16 cellular contexts compared by ENCODE assay signal in the genomic region with DNA sequence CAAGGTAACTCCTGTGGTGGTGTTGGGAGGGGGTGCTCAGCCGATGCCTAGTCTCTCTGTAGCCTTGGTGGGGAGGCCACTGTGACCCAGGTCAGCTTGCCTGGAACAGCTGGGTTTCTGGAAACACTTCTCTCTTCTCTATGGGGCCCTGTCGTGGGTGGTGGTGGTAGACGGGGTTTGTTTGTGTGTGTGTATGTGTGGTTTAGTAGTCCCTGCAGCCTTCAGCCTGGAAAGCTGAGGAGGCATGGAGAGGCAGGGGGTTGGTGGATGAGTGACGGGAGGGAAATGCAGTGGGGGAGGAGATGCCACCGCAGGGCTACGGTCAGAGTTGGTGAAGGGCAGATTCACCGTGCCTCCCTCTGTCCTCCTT. TPM values are rescaled to one million over a fixed set of nuclear protein-coding genes. Genes with fewer than 3 reads are reported as not detected.
DNase-seq lines count a peak whose midpoint lies in the region; ATAC-seq and TF ChIP-seq lines count a peak whose summit lies in the region.
"Had no signal": no experiment of that assay in that cellular context is flagged by ENCODE, and none has a peak within 500 bp of the region (broad histone marks: within the 10 kb centered on the region; RNA-seq: fewer than 3 reads in every experiment).

No MANE protein-coding gene starts in this region.

- H3K4me1 Mint-ChIP-seq in CD14-positive monocyte = peaks cover 20% of the 10 kb centered on the region
- H3K4me1 Mint-ChIP-seq in WTC11 = peaks cover 27% of the 10 kb centered on the region
- H3K4me1 Mint-ChIP-seq in nephron = peaks cover 45% of the 10 kb centered on the region
- peaks cover 7% of the 10 kb centered on the region for H3K4me1 Mint-ChIP-seq in activated T-helper 2 cell treated with anti-CD3 and anti-CD28 coated beads, Interferon-gamma antibody, Interleukin-2, Interleukin-4, amounts not matched to agents 10 μg/mL and 5 μg/mL and 100 μg/mL, durations not matched to agents 14 hours and 24 hours and 36 hours (ENCODE audit: low read depth)
- H3K4me1 Mint-ChIP-seq: CD4-positive, alpha-beta memory T cell had no signal

- DNase-seq in CD14-positive monocyte (ENCODE audit: low spot score) = peak; percentile 12
- peak; percentile 4 for DNase-seq in WTC11 (ENCODE audit: low spot score)
- peak; percentile 34 for DNase-seq in sigmoid colon
- no peak for DNase-seq in activated T-helper 2 cell treated with anti-CD3 and anti-CD28 coated beads, Interferon-gamma antibody, Interleukin-2, Interleukin-4, amounts not matched to agents 10 μg/mL and 5 μg/mL and 100 μg/mL, durations not matched to agents 14 hours and 24 hours and 36 hours (ENCODE audit: low spot score)
- DNase-seq in MG63 = no peak
- no peak for DNase-seq in NCI-H187 treated with DMSO at 0.1 percent for 48 hours (lab: John Stamatoyannopoulos, UW)
- DNase-seq: ACHN; CD4-positive, alpha-beta memory T cell; DMS153; DND-41; GDM1; GOT3; H9 had no signal

- no peaks in the 10 kb centered on the region for H3K9me3 ChIP-seq in sigmoid colon
- no peaks in the 10 kb centered on the region for H3K9me3 ChIP-seq in MG63
- H3K9me3 ChIP-seq: BLaER1 treated with 17β-estradiol and CSF1 and Interleukin-3, amounts not matched to agents 10 nM and 100 nM had no signal

- CTCF ChIA-PET in WTC11 (lab: Charles Lee) = interaction anchor here (0.8 to 6.1 kb wide), 7 partner anchors 9 to 302 kb away, joined by 3 to 67 read pairs (median 6); partner anchors contain the start of gene VEGFA

- 78 to 83% methylated on average over 7 of the region's 7 CpGs for WGBS in sigmoid colon, 2 donors

- H3K27me3 ChIP-seq in sigmoid colon (no peaks in the 10 kb centered on the region), MG63 (no peaks in the 10 kb centered on the region)
- H3K27me3 ChIP-seq: BLaER1 treated with 17β-estradiol and CSF1 and Interleukin-3, amounts not matched to agents 10 nM and 100 nM had no signal

- H3K4me3 ChIP-seq in sigmoid colon (no peak overlapping the region), MG63 (no peak overlapping the region)
- H3K4me3 ChIP-seq: BLaER1 treated with 17β-estradiol and CSF1 and Interleukin-3, amounts not matched to agents 10 nM and 100 nM had no signal

- H3K36me3 Mint-ChIP-seq in CD14-positive monocyte (no peaks in the 10 kb centered on the region), WTC11 (no peaks in the 10 kb centered on the region), nephron (ENCODE audit: low read depth) (no peaks in the 10 kb centered on the region)
- no peaks in the 10 kb centered on the region for H3K36me3 Mint-ChIP-seq in activated T-helper 2 cell treated with anti-CD3 and anti-CD28 coated beads, Interferon-gamma antibody, Interleukin-2, Interleukin-4, amounts not matched to agents 10 μg/mL and 5 μg/mL and 100 μg/mL, durations not matched to agents 14 hours and 24 hours and 36 hours (ENCODE audit: low read depth)
- H3K36me3 Mint-ChIP-seq: CD4-positive, alpha-beta memory T cell had no signal

- TF ChIP-seq CTCF in CD14-positive monocyte (IDR thresholded peaks at IDR 0.05) (no peak), WTC11 (IDR thresholded peaks at IDR 0.05) (no peak), nephron (IDR thresholded peaks at IDR 0.05; ENCODE audit: unreplicated experiment in 3 of 3) (no peak), sigmoid colon (IDR thresholded peaks at IDR 0.05) (no peak)

- no peaks in the 10 kb centered on the region for H3K4me1 ChIP-seq in sigmoid colon

- TF ChIP-seq POLR2A in sigmoid colon (IDR thresholded peaks at IDR 0.05) = no peak

- intact Hi-C loops in CD14-positive monocyte (cut with micrococcal nuclease) = loop anchor here in 1 of 2 donors (5.0 kb wide), 1 partner anchor 93 kb away; no protein-coding TSS in a partner anchor
- intact Hi-C loops in sigmoid colon (cut with DNase I) = no loop called here
- intact Hi-C loops in activated T-helper 2 cell treated with anti-CD3 and anti-CD28 coated beads, Interferon-gamma antibody, Interleukin-2, Interleukin-4, amounts not matched to agents 10 μg/mL and 5 μg/mL and 100 μg/mL, durations not matched to agents 14 hours and 24 hours and 36 hours (cut with micrococcal nuclease) = no loop called here

- H3K4me3 Mint-ChIP-seq in CD14-positive monocyte = peak overlapping the region in 1 of 2 donors; percentile 17
- no peak overlapping the region for H3K4me3 Mint-ChIP-seq in WTC11
- peak overlapping the region in 2 of 3 experiments; percentile 6 to 18 for H3K4me3 Mint-ChIP-seq in nephron
- H3K4me3 Mint-ChIP-seq in activated T-helper 2 cell treated with anti-CD3 and anti-CD28 coated beads, Interferon-gamma antibody, Interleukin-2, Interleukin-4, amounts not matched to agents 10 μg/mL and 5 μg/mL and 100 μg/mL, durations not matched to agents 14 hours and 24 hours and 36 hours (ENCODE audit: low read depth) = no peak overlapping the region
- H3K4me3 Mint-ChIP-seq: CD4-positive, alpha-beta memory T cell; H9 had no signal

- no peak overlapping the region for H3K27ac Mint-ChIP-seq in CD14-positive monocyte
- no peak overlapping the region for H3K27ac Mint-ChIP-seq in WTC11
- peak overlapping the region; percentile 6 to 81 (median 56) for H3K27ac Mint-ChIP-seq in nephron
- no peak overlapping the region for H3K27ac Mint-ChIP-seq in activated T-helper 2 cell treated with anti-CD3 and anti-CD28 coated beads, Interferon-gamma antibody, Interleukin-2, Interleukin-4, amounts not matched to agents 10 μg/mL and 5 μg/mL and 100 μg/mL, durations not matched to agents 14 hours and 24 hours and 36 hours
- H3K27ac Mint-ChIP-seq: CD4-positive, alpha-beta memory T cell had no signal

- peaks cover 20 to 26% (median 22%) of the 10 kb centered on the region in 3 donors for H3K27me3 Mint-ChIP-seq in CD14-positive monocyte (ENCODE audit: low read depth in 3 of 3)
- H3K27me3 Mint-ChIP-seq in WTC11 (ENCODE audit: low read depth) = no peaks in the 10 kb centered on the region; the same call in none of the 2 replicates
- H3K27me3 Mint-ChIP-seq in nephron (ENCODE audit: low read depth) = peaks cover 4% of the 10 kb centered on the region
- H3K27me3 Mint-ChIP-seq in activated T-helper 2 cell treated with anti-CD3 and anti-CD28 coated beads, Interferon-gamma antibody, Interleukin-2, Interleukin-4, amounts not matched to agents 10 μg/mL and 5 μg/mL and 100 μg/mL, durations not matched to agents 14 hours and 24 hours and 36 hours (ENCODE audit: low read depth) = peaks cover 2% of the 10 kb centered on the region

- POLR2A ChIA-PET in WTC11 (lab: Charles Lee) = no interaction called here

- TF ChIP-seq EP300 in sigmoid colon (IDR thresholded peaks at IDR 0.05) = no peak

- no peak for ATAC-seq in WTC11
- no peak for ATAC-seq in HG02571 (IDR thresholded peaks at IDR 0.05; ENCODE audit: unreplicated experiment)

- H3K27ac ChIP-seq in sigmoid colon = no peak overlapping the region
- H3K27ac ChIP-seq: BLaER1 treated with 17β-estradiol and CSF1 and Interleukin-3, amounts not matched to agents 10 nM and 100 nM had no signal

- H3K9me3 Mint-ChIP-seq in CD14-positive monocyte (peaks cover 0 to 2% (median 0%) of the 10 kb centered on the region in 7 donors), WTC11 (no peaks in the 10 kb centered on the region), nephron (no peaks in the 10 kb centered on the region)
- no peaks in the 10 kb centered on the region for H3K9me3 Mint-ChIP-seq in activated T-helper 2 cell treated with anti-CD3 and anti-CD28 coated beads, Interferon-gamma antibody, Interleukin-2, Interleukin-4, amounts not matched to agents 10 μg/mL and 5 μg/mL and 100 μg/mL, durations not matched to agents 14 hours and 24 hours and 36 hours
- H3K9me3 Mint-ChIP-seq: H9 had no signal

- H3K36me3 ChIP-seq in sigmoid colon (no peaks in the 10 kb centered on the region), MG63 (no peaks in the 10 kb centered on the region)
- H3K36me3 ChIP-seq: BLaER1 treated with 17β-estradiol and CSF1 and Interleukin-3, amounts not matched to agents 10 nM and 100 nM had no signal

TF ChIP-seq in WTC11, 78 proteins besides CTCF, POLR2A, EP300 and RAD21 (continues in another document):
- TF ChIP-seq ESRRA (CRISPR knock-in tag; IDR thresholded peaks at IDR 0.05; ENCODE audit: borderline replicate concordance) (no peak), SP1 (CRISPR knock-in tag; conservative IDR thresholded peaks at IDR 0.05) (no peak), ETV6 (CRISPR knock-in tag; IDR thresholded peaks at IDR 0.05) (no peak), HMGXB4 (CRISPR knock-in tag; IDR thresholded peaks at IDR 0.05) (no peak), ZMAT4 (CRISPR knock-in tag; IDR thresholded peaks at IDR 0.05) (no peak)

RNA-seq across cellular contexts. Expression of gene VEGFA, which starts 9.2 kb away (rescaled TPM):
- 10 to 100 TPM; 19.0 to 32.0 TPM for polyA plus RNA-seq in CD14-positive monocyte
- 41.9 to 44.4 TPM (median 43.8 TPM) in 3 replicates for total RNA-seq in WTC11 (2021)
- total RNA-seq in sigmoid colon = 10 to 100 TPM; 20.9 to 60.9 (median 28.5) TPM
- 100 to 1,000 TPM in 1 of 3 donors, 10 to 100 TPM in 2; 11.1 to 111 (median 34.8) TPM for polyA plus RNA-seq in sigmoid colon
- 50.7 and 55.2 TPM in 2 replicates for total RNA-seq in activated T-helper 2 cell treated with anti-CD3 and anti-CD28 coated beads, Interferon-gamma antibody, Interleukin-2, Interleukin-4, amounts not matched to agents 10 μg/mL and 5 μg/mL and 100 μg/mL, durations not matched to agents 14 hours and 24 hours and 36 hours
- 55.5 and 57.6 TPM in 2 replicates for total RNA-seq in MG63 (2014; rRNA removed; shearing (Covaris generic); ENCODE audit: low replicate concordance)
- polyA plus RNA-seq: CD4-positive, alpha-beta memory T cell had no signal

Comparison
In these comparisons a context has a peak if more than half of its experiments do, and no peak if none do; other contexts are left out.
1. DNase-seq: peak in CD14-positive monocyte (single experiment), WTC11 (single experiment) and sigmoid colon (single experiment); none in activated T-helper 2 cell treated with anti-CD3 and anti-CD28 coated beads, Interferon-gamma antibody, Interleukin-2, Interleukin-4, amounts not matched to agents 10 μg/mL and 5 μg/mL and 100 μg/mL, durations not matched to agents 14 hours and 24 hours and 36 hours (single experiment), MG63 (single experiment) and NCI-H187 treated with DMSO at 0.1 percent for 48 hours (single experiment).
2. H3K27ac Mint-ChIP-seq: peak in nephron (3 of 3); none in CD14-positive monocyte (0 of 7), WTC11 (single experiment) and activated T-helper 2 cell treated with anti-CD3 and anti-CD28 coated beads, Interferon-gamma antibody, Interleukin-2, Interleukin-4, amounts not matched to agents 10 μg/mL and 5 μg/mL and 100 μg/mL, durations not matched to agents 14 hours and 24 hours and 36 hours (single experiment).
3. H3K4me3 Mint-ChIP-seq: peak in nephron (2 of 3); none in WTC11 (single experiment) and activated T-helper 2 cell treated with anti-CD3 and anti-CD28 coated beads, Interferon-gamma antibody, Interleukin-2, Interleukin-4, amounts not matched to agents 10 μg/mL and 5 μg/mL and 100 μg/mL, durations not matched to agents 14 hours and 24 hours and 36 hours (single experiment).